1 cellular context compared by ENCODE assay signal in the genomic region with DNA sequence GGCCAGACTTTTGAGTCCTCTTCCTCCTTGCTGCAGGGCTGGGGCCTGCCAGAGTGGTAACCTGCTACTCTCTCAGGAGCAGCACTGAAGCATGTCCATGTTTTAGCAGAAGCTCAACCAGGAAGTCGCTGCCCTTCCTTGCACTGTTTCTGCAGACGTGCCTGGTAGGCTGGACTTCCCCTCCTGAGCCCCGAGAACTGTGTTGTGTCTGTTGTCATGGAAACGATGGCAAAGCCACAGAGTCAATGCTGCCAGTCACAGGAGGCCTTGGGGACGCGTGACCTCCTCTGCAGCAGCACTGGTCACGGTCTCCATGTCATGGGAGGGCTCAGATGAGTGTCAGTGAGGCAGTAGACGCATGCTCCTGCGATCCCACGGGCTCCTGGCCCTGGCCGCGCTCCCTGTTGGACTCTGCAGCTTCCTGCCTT.
A peak's percentile ranks its signal among the peaks of the same experiment; 100 is the strongest.
TF ChIP-seq lines count a peak whose summit lies in the region.

No MANE protein-coding gene starts in this region.

TF ChIP-seq in K562, 482 proteins besides CTCF, POLR2A, EP300 and RAD21 (continued from another document):
- TF ChIP-seq CREB3 (tag; conservative IDR thresholded peaks at IDR 0.05; ENCODE audit: low read depth) (no peak), ELF1 (tag; IDR thresholded peaks at IDR 0.05) (peak; percentile 64; the same call in 1 of the 2 replicates), FOXJ2 (tag; IDR thresholded peaks at IDR 0.05) (peak; percentile 53; the same call in 1 of the 2 replicates), MAZ (CRISPR knock-in tag; conservative IDR thresholded peaks at IDR 0.05 in 1 of 2, IDR thresholded peaks at IDR 0.05 in 1 of 2) (no peak), MECOM (CRISPR knock-in tag; IDR thresholded peaks at IDR 0.05) (no peak), GABPA (tag; conservative IDR thresholded peaks at IDR 0.05; ENCODE audit: low read depth) (peak; percentile 23; the same call in 1 of the 2 replicates), CEBPB (tag; IDR thresholded peaks at IDR 0.05) (no peak), RFX5 (IDR thresholded peaks at IDR 0.05; ENCODE audit: low read depth, low read length) (no peak), BHLHE40 (IDR thresholded peaks at IDR 0.05; ENCODE audit: low read length) (peak; percentile 77), ZNF785 (CRISPR knock-in tag; IDR thresholded peaks at IDR 0.05) (no peak), BDP1 (IDR thresholded peaks at IDR 0.05; ENCODE audit: insufficient read depth, insufficient read length) (no peak), RFX1 (IDR thresholded peaks at IDR 0.05) (peak; percentile 84)
- TF ChIP-seq, protein P1, sequence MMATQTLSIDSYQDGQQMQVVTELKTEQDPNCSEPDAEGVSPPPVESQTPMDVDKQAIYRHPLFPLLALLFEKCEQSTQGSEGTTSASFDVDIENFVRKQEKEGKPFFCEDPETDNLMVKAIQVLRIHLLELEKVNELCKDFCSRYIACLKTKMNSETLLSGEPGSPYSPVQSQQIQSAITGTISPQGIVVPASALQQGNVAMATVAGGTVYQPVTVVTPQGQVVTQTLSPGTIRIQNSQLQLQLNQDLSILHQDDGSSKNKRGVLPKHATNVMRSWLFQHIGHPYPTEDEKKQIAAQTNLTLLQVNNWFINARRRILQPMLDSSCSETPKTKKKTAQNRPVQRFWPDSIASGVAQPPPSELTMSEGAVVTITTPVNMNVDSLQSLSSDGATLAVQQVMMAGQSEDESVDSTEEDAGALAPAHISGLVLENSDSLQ (IDR thresholded peaks at IDR 0.05), result 0 out of 2 replicates have a peak, but pooled peaks have one; percentile 16
- TF ChIP-seq, protein P2, sequence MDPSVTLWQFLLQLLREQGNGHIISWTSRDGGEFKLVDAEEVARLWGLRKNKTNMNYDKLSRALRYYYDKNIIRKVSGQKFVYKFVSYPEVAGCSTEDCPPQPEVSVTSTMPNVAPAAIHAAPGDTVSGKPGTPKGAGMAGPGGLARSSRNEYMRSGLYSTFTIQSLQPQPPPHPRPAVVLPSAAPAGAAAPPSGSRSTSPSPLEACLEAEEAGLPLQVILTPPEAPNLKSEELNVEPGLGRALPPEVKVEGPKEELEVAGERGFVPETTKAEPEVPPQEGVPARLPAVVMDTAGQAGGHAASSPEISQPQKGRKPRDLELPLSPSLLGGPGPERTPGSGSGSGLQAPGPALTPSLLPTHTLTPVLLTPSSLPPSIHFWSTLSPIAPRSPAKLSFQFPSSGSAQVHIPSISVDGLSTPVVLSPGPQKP (CRISPR knock-in tag; IDR thresholded peaks at IDR 0.05), result no peak
- TF ChIP-seq, protein P3, sequence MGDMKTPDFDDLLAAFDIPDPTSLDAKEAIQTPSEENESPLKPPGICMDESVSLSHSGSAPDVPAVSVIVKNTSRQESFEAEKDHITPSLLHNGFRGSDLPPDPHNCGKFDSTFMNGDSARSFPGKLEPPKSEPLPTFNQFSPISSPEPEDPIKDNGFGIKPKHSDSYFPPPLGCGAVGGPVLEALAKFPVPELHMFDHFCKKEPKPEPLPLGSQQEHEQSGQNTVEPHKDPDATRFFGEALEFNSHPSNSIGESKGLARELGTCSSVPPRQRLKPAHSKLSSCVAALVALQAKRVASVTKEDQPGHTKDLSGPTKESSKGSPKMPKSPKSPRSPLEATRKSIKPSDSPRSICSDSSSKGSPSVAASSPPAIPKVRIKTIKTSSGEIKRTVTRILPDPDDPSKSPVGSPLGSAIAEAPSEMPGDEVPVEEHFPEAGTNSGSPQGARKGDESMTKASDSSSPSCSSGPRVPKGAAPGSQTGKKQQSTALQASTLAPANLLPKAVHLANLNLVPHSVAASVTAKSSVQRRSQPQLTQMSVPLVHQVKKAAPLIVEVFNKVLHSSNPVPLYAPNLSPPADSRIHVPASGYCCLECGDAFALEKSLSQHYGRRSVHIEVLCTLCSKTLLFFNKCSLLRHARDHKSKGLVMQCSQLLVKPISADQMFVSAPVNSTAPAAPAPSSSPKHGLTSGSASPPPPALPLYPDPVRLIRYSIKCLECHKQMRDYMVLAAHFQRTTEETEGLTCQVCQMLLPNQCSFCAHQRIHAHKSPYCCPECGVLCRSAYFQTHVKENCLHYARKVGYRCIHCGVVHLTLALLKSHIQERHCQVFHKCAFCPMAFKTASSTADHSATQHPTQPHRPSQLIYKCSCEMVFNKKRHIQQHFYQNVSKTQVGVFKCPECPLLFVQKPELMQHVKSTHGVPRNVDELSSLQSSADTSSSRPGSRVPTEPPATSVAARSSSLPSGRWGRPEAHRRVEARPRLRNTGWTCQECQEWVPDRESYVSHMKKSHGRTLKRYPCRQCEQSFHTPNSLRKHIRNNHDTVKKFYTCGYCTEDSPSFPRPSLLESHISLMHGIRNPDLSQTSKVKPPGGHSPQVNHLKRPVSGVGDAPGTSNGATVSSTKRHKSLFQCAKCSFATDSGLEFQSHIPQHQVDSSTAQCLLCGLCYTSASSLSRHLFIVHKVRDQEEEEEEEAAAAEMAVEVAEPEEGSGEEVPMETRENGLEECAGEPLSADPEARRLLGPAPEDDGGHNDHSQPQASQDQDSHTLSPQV (IDR thresholded peaks at IDR 0.05), result no peak
